ENCODE assay signal across 8 cellular contexts in the genomic region with DNA sequence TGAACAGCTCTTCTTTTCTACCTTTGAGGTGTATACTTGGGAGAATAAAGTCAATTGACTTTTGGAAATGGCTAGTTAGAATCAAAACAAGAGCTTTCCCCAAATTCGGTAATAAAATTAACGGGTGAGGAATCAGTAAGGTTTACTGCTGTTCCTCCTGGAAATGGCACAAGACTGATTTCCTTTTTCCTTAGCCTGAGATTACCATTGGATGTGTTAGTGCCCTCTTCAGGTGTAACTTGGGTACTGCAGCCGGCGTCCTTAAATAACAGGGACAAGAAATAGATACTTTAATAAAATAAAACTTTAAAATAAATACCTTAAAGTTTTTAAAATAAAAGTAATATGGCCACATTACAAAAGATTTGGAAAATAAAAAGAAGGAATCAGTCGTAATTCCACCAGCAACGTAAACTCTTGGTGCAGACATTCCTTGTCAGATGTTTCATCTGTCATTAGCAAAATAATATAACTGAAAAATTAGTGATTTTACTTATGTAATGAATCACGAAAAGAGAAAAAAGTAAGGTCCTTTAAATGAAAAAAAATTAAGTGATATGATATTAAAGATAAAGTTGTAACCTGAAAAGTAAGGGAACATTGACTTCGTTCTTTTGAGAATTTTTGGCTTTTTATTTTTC. TPM values are rescaled to one million over a fixed set of nuclear protein-coding genes. Genes with fewer than 3 reads are reported as not detected.
A peak's percentile ranks its signal among the peaks of the same experiment; 100 is the strongest.
DNase-seq lines count a peak whose midpoint lies in the region; ATAC-seq and TF ChIP-seq lines count a peak whose summit lies in the region.

No MANE protein-coding gene starts in this region.

- no peak for TF ChIP-seq POLR2A in tibial nerve (IDR thresholded peaks at IDR 0.05)

- peaks cover 7% of the 10 kb centered on the region for H4K20me1 ChIP-seq in PC-9 (ENCODE audit: insufficient read depth)

- POLR2A ChIA-PET in Caco-2 (lab: Charles Lee) (no interaction called here), PC-9 (lab: Charles Lee; ENCODE audit: unreplicated experiment) (interaction anchor here (0.6 to 0.7 kb wide), 2 partner anchors 10 to 40 kb away, joined by 5 to 6 read pairs; no protein-coding TSS in a partner anchor)

- no peaks in the 10 kb centered on the region for H3K36me3 ChIP-seq in Caco-2 (ENCODE audit: control insufficient read depth, insufficient read depth, low read length)
- H3K36me3 ChIP-seq in PC-9 (ENCODE audit: low read depth) = no peaks in the 10 kb centered on the region
- H3K36me3 ChIP-seq in tibial nerve = no peaks in the 10 kb centered on the region

- TF ChIP-seq CTCF in Caco-2 (IDR thresholded peaks at IDR 0.05; ENCODE audit: insufficient read depth in 1 of 2, low read depth in 1 of 2, low read length in 1 of 2, severe bottlenecking in 1 of 2, unreplicated experiment in 1 of 2) = peak; percentile 93 to 96
- peak; percentile 99 for TF ChIP-seq CTCF in PC-9 (conservative IDR thresholded peaks at IDR 0.05)
- peak; percentile 91 for TF ChIP-seq CTCF in osteocyte (IDR thresholded peaks at IDR 0.05)
- TF ChIP-seq CTCF in tibial nerve (IDR thresholded peaks at IDR 0.05) = peak; percentile 66 to 98 (median 95)

- H3F3A ChIP-seq in PC-9 (ENCODE audit: insufficient read depth, low read depth) = peaks cover 21% of the 10 kb centered on the region

- H2AFZ ChIP-seq in PC-9 = no peak overlapping the region

- H3K4me3 ChIP-seq in Caco-2 (ENCODE audit: low read depth, low read length) (no peak overlapping the region), PC-9 (no peak overlapping the region), tibial nerve (no peak overlapping the region)

- BruUV-seq in Caco-2 (replicated peaks; lab: Mats Ljungman, UMichigan) = no TSS peak
- BruUV-seq in PC-9 (replicated peaks; lab: Mats Ljungman, UMichigan) = no TSS peak

- CTCF ChIA-PET in Caco-2 (lab: Charles Lee) = interaction anchor here (0.7 to 1.9 kb wide), 3 partner anchors 28 to 529 kb away, joined by 4 to 7 read pairs (median 5); no protein-coding TSS in a partner anchor
- CTCF ChIA-PET in PC-9 (lab: Charles Lee) = interaction anchor here (0.6 to 1.1 kb wide), 5 partner anchors 10 to 833 kb away, joined by 3 to 5 read pairs (median 4); a partner anchor contains a TSS

- H3K4me3 Mint-ChIP-seq in Caco-2 (ENCODE audit: unreplicated experiment) (no peak overlapping the region), osteocyte (ENCODE audit: unreplicated experiment) (peak overlapping the region; percentile 53)
- H3K4me3 Mint-ChIP-seq in activated T-cell treated with anti-CD3 and anti-CD28 coated beads, Interleukin-2, amount 50 U/mL, for 4 hours = no peak overlapping the region

- no peaks in the 10 kb centered on the region for H3K27me3 ChIP-seq in Caco-2 (replicated peaks; ENCODE audit: control insufficient read depth, insufficient read depth, low read length)
- H3K27me3 ChIP-seq in PC-9 (ENCODE audit: insufficient read depth, low read depth) = no peaks in the 10 kb centered on the region
- no peaks in the 10 kb centered on the region for H3K27me3 ChIP-seq in tibial nerve

- H3K27ac Mint-ChIP-seq in Caco-2 (ENCODE audit: unreplicated experiment) (no peak overlapping the region), osteocyte (ENCODE audit: unreplicated experiment) (peak overlapping the region; percentile 83)

- H3K36me3 Mint-ChIP-seq in Caco-2 (ENCODE audit: insufficient read depth, unreplicated experiment) = peaks cover 5% of the 10 kb centered on the region
- no peaks in the 10 kb centered on the region for H3K36me3 Mint-ChIP-seq in activated T-cell treated with anti-CD3 and anti-CD28 coated beads, Interleukin-2, amount 50 U/mL, for 4 hours (ENCODE audit: insufficient read depth)
- no peaks in the 10 kb centered on the region for H3K36me3 Mint-ChIP-seq in osteocyte (ENCODE audit: unreplicated experiment)

- H3K27ac ChIP-seq in PC-9 (peak overlapping the region; percentile 18; the same call in 1 of the 2 replicates), tibial nerve (peak overlapping the region in 2 of 4 donors; percentile 22 to 39)

- H3K9me3 ChIP-seq in Caco-2 (no peaks in the 10 kb centered on the region), PC-9 (ENCODE audit: insufficient read depth, low read depth) (no peaks in the 10 kb centered on the region), tibial nerve (no peaks in the 10 kb centered on the region)

- peaks cover 12% of the 10 kb centered on the region; the same call in 1 of the 2 replicates for H3K4me1 ChIP-seq in Caco-2
- H3K4me1 ChIP-seq in PC-9 (replicated peaks; ENCODE audit: insufficient read depth) = 0 out of 2 replicates have a peak, but pooled peaks cover 3% of the 10 kb centered on the region
- peaks cover 0 to 17% (median 0%) of the 10 kb centered on the region in 4 donors for H3K4me1 ChIP-seq in tibial nerve

- intact Hi-C loops in Caco-2 (cut with micrococcal nuclease; ENCODE audit: unreplicated experiment) = loop anchor here (2.0 kb wide), 1 partner anchor 68 kb away; a partner anchor contains a TSS
- intact Hi-C loops in PC-9 (cut with micrococcal nuclease; ENCODE audit: unreplicated experiment) = loop anchor here (5.0 kb wide), 3 partner anchors 67 to 262 kb away; a partner anchor contains a TSS

- H3K27me3 Mint-ChIP-seq in Caco-2 (ENCODE audit: insufficient read depth, unreplicated experiment) = no peaks in the 10 kb centered on the region
- H3K27me3 Mint-ChIP-seq in activated T-cell treated with anti-CD3 and anti-CD28 coated beads, Interleukin-2, amount 50 U/mL, for 4 hours (ENCODE audit: low read depth) = no peaks in the 10 kb centered on the region
- no peaks in the 10 kb centered on the region for H3K27me3 Mint-ChIP-seq in osteocyte (ENCODE audit: unreplicated experiment)

- peaks cover 27% of the 10 kb centered on the region for H3K79me2 ChIP-seq in PC-9 (ENCODE audit: low read depth)

- no peak for ATAC-seq in activated T-cell treated with anti-CD3 and anti-CD28 coated beads, Interleukin-2, amount 50 U/mL, for 4 hours
- ATAC-seq in HG02798 (IDR thresholded peaks at IDR 0.05; ENCODE audit: poor library complexity, unreplicated experiment) = no peak

- H3K9me2 ChIP-seq in PC-9 (ENCODE audit: insufficient read depth) = no peaks in the 10 kb centered on the region

- peak overlapping the region; percentile 8; the same call in 1 of the 2 replicates for H3K4me2 ChIP-seq in PC-9

- peak; percentile 71 for TF ChIP-seq RAD21 in Ishikawa (IDR thresholded peaks at IDR 0.05; ENCODE audit: low read depth)

- TF ChIP-seq EP300 in Ishikawa (IDR thresholded peaks at IDR 0.05; ENCODE audit: borderline replicate concordance) = no peak
- no peak for TF ChIP-seq EP300 in tibial nerve (IDR thresholded peaks at IDR 0.05)

- WGBS in tibial nerve, 2 donors = 17 to 19% methylated on average over 8 of the region's 8 CpGs

- H3K4me1 Mint-ChIP-seq in Caco-2 (ENCODE audit: low read depth, unreplicated experiment) (peaks cover 12% of the 10 kb centered on the region), osteocyte (ENCODE audit: unreplicated experiment) (peaks cover 10% of the 10 kb centered on the region)
- peaks cover 2% of the 10 kb centered on the region for H3K4me1 Mint-ChIP-seq in activated T-cell treated with anti-CD3 and anti-CD28 coated beads, Interleukin-2, amount 50 U/mL, for 4 hours (ENCODE audit: low read depth)

- peak; percentile 65 to 75 for DNase-seq in Caco-2
- DNase-seq in PC-9 = peak; percentile 67 to 73
- DNase-seq in activated T-cell treated with anti-CD3 and anti-CD28 coated beads, Interleukin-2, amount 50 U/mL, for 4 hours = peak; percentile 66
- peak; percentile 94 for DNase-seq in fibroblast of peridontal ligament (ENCODE audit: extremely low read depth)
- peak; percentile 84 for DNase-seq in osteocyte (ENCODE audit: extremely low spot score, unreplicated experiment)
- DNase-seq in tibial nerve (ENCODE audit: low spot score in 2 of 2) = peak; percentile 87 to 99

- no peaks in the 10 kb centered on the region for H3K9me3 Mint-ChIP-seq in Caco-2 (ENCODE audit: unreplicated experiment)
- H3K9me3 Mint-ChIP-seq in activated T-cell treated with anti-CD3 and anti-CD28 coated beads, Interleukin-2, amount 50 U/mL, for 4 hours = no peaks in the 10 kb centered on the region
- no peaks in the 10 kb centered on the region for H3K9me3 Mint-ChIP-seq in osteocyte (ENCODE audit: unreplicated experiment)

TF ChIP-seq in Ishikawa, 13 proteins besides CTCF, POLR2A, EP300 and RAD21 (continues in another document):
- TF ChIP-seq TCF12 (IDR thresholded peaks at IDR 0.05; ENCODE audit: low read depth) = no peak
- no peak for TF ChIP-seq FOXM1 (IDR thresholded peaks at IDR 0.05; ENCODE audit: borderline replicate concordance, low read depth)
- TF ChIP-seq ZBTB7A (IDR thresholded peaks at IDR 0.05; ENCODE audit: low read depth) = no peak
- TF ChIP-seq, protein P1, sequence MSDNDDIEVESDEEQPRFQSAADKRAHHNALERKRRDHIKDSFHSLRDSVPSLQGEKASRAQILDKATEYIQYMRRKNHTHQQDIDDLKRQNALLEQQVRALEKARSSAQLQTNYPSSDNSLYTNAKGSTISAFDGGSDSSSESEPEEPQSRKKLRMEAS (IDR thresholded peaks at IDR 0.05) = no peak
- no peak for TF ChIP-seq EGR1 (IDR thresholded peaks at IDR 0.05)
- no peak for TF ChIP-seq TAF1 (IDR thresholded peaks at IDR 0.05; ENCODE audit: low read depth)
- TF ChIP-seq TEAD4 (IDR thresholded peaks at IDR 0.05) = no peak
- no peak for TF ChIP-seq CEBPB (IDR thresholded peaks at IDR 0.05)
- no peak for TF ChIP-seq YY1 (IDR thresholded peaks at IDR 0.05; ENCODE audit: low read depth)
- TF ChIP-seq, protein P2, sequence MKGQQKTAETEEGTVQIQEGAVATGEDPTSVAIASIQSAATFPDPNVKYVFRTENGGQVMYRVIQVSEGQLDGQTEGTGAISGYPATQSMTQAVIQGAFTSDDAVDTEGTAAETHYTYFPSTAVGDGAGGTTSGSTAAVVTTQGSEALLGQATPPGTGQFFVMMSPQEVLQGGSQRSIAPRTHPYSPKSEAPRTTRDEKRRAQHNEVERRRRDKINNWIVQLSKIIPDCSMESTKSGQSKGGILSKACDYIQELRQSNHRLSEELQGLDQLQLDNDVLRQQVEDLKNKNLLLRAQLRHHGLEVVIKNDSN (IDR thresholded peaks at IDR 0.05) = no peak
- TF ChIP-seq NFIC (IDR thresholded peaks at IDR 0.05) = no peak
- no peak for TF ChIP-seq CREB1 (IDR thresholded peaks at IDR 0.05; ENCODE audit: low read depth)

RNA-seq across cellular contexts. Expression of a gene that starts 29.7 kb away (rescaled TPM):
- total RNA-seq in Caco-2 (2022) (30.8 and 31.0 TPM in 2 replicates), PC-9 (2021) (16.6 and 19.3 TPM in 2 replicates), osteocyte (32.1 and 34.3 TPM in 2 replicates), tibial nerve (10 to 100 TPM; 19.4 to 25.1 (median 23.8) TPM)
- total RNA-seq in activated T-cell treated with anti-CD3 and anti-CD28 coated beads, Interleukin-2, amount 50 U/mL, for 4 hours = 1 to 10 TPM; 6.3 to 8.6 (median 7.8) TPM

RNA-seq across cellular contexts. Expression of a gene that starts 57.5 kb away (rescaled TPM):
- total RNA-seq in Caco-2 (2022) (162 and 179 TPM in 2 replicates), PC-9 (2021) (220 and 279 TPM in 2 replicates), osteocyte (109 and 117 TPM in 2 replicates), tibial nerve (100 to 1,000 TPM in 3 of 4 donors, 10 to 100 TPM in 1; 88.8 to 148 (median 116) TPM)
- 10 to 100 TPM; 24.7 to 30.9 (median 26.7) TPM for total RNA-seq in activated T-cell treated with anti-CD3 and anti-CD28 coated beads, Interleukin-2, amount 50 U/mL, for 4 hours
